In the genomic region with DNA sequence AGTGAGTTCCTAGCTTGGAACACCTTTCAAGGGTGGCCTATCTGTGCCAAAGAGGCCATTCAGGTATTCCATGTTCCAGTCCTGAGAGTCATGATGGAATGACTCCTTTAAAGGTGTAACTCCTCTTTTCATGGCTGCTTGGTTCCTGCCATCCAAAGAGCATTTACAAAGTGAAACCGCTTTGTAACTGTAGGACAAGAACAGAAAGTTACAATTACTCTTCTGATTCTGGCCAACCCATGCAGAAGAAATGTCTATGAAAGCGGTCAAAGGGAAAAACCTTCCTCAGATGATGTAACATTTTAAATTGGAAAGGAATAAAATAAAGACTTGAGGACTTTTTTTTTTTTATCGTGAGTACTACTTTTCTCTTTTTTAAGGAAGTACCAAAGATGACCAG, we compare ENCODE assay signal across 20 cellular contexts.
DNase-seq lines count a peak whose midpoint lies in the region; ATAC-seq and TF ChIP-seq lines count a peak whose summit lies in the region.
"Had no signal": no experiment of that assay in that cellular context is flagged by ENCODE, and none has a peak within 500 bp of the region (broad histone marks: within the 10 kb centered on the region; RNA-seq: fewer than 3 reads in every experiment).

No MANE protein-coding gene starts in this region.

- no peak overlapping the region for H3K27ac ChIP-seq in ACC112 (ENCODE audit: low read depth, low read length)
- H3K27ac ChIP-seq: stomach, WERI-Rb-1 had no signal

- H3K27me3 Mint-ChIP-seq in effector memory CD8-positive, alpha-beta T cell = peaks cover 62 to 66% of the 10 kb centered on the region in 2 donors

- no peak overlapping the region for H3K4me3 Mint-ChIP-seq in effector memory CD8-positive, alpha-beta T cell
- H3K4me3 Mint-ChIP-seq: activated CD8-positive, alpha-beta T cell treated with anti-CD3 and anti-CD28 coated beads for 36 hours; activated naive CD8-positive, alpha-beta T cell treated with anti-CD3 and anti-CD28 coated beads, Interleukin-2, amount 10 ng/mL, durations not matched to agents 7 days and 5 days; activated T-helper 1 cell treated with anti-CD3 and anti-CD28 coated beads, Interleukin-12 subunit alpha, Interleukin-12 subunit beta, Interleukin-2, Interleukin-4 antibody, amounts not matched to agents 30 ng/mL and 10 ng/mL and 1 ng/mL, durations not matched to agents 14 hours and 24 hours and 36 hours; CD4-positive, alpha-beta T cell; natural killer cell treated with Interleukin-12 subunit alpha and Interleukin-12 subunit beta and Interleukin-15 and Interleukin-18, amount 100 ng/mL, for 72 hours had no signal

- DNase-seq in GM19238 (ENCODE audit: insufficient read length, low spot score) = peak; percentile 6
- no peak for DNase-seq in activated CD8-positive, alpha-beta memory T cell treated with anti-CD3 and anti-CD28 coated beads, Interleukin-2, amount 50 U/mL, for 4 hours
- no peak for DNase-seq in effector memory CD8-positive, alpha-beta T cell
- DNase-seq: activated CD8-positive, alpha-beta T cell treated with anti-CD3 and anti-CD28 coated beads for 36 hours; activated naive CD8-positive, alpha-beta T cell treated with anti-CD3 and anti-CD28 coated beads, Interleukin-2, amount 10 ng/mL, durations not matched to agents 7 days and 5 days; CD4-positive, alpha-beta T cell; esophagus squamous epithelium; NCI-H2081 treated with DMSO at 0.1 percent for 48 hours; NCI-H526 treated with DMSO at 0.1 percent for 48 hours; RPMI8226; stomach; WERI-Rb-1 had no signal

- no peaks in the 10 kb centered on the region for H3K9me3 Mint-ChIP-seq in effector memory CD8-positive, alpha-beta T cell
- H3K9me3 Mint-ChIP-seq: activated CD8-positive, alpha-beta T cell treated with anti-CD3 and anti-CD28 coated beads for 36 hours; activated T-helper 1 cell treated with anti-CD3 and anti-CD28 coated beads, Interleukin-12 subunit alpha, Interleukin-12 subunit beta, Interleukin-2, Interleukin-4 antibody, amounts not matched to agents 30 ng/mL and 10 ng/mL and 1 ng/mL, durations not matched to agents 14 hours and 24 hours and 36 hours; CD4-positive, alpha-beta T cell; natural killer cell treated with Interleukin-12 subunit alpha and Interleukin-12 subunit beta and Interleukin-15 and Interleukin-18, amount 100 ng/mL, for 72 hours had no signal

- H3K4me1 ChIP-seq in ACC112 (ENCODE audit: control insufficient read depth, insufficient read depth, low read length, unreplicated experiment) = no peaks in the 10 kb centered on the region
- H3K4me1 ChIP-seq: esophagus squamous epithelium, stomach had no signal

- no peak overlapping the region for H3K27ac Mint-ChIP-seq in effector memory CD8-positive, alpha-beta T cell
- H3K27ac Mint-ChIP-seq: activated CD8-positive, alpha-beta T cell treated with anti-CD3 and anti-CD28 coated beads for 36 hours; activated naive CD8-positive, alpha-beta T cell treated with anti-CD3 and anti-CD28 coated beads, Interleukin-2, amount 10 ng/mL, durations not matched to agents 7 days and 5 days; activated T-helper 1 cell treated with anti-CD3 and anti-CD28 coated beads, Interleukin-12 subunit alpha, Interleukin-12 subunit beta, Interleukin-2, Interleukin-4 antibody, amounts not matched to agents 30 ng/mL and 10 ng/mL and 1 ng/mL, durations not matched to agents 14 hours and 24 hours and 36 hours; CD4-positive, alpha-beta T cell; natural killer cell treated with Interleukin-12 subunit alpha and Interleukin-12 subunit beta and Interleukin-15 and Interleukin-18, amount 100 ng/mL, for 72 hours had no signal

- peaks cover 44% of the 10 kb centered on the region for H3K27me3 ChIP-seq in ACC112 (ENCODE audit: insufficient read depth, low read length)
- H3K27me3 ChIP-seq: stomach had no signal

- H3K79me2 ChIP-seq in ACC112 (ENCODE audit: control insufficient read depth, insufficient read depth, low read length, unreplicated experiment) = no peaks in the 10 kb centered on the region

- H3K36me3 Mint-ChIP-seq in effector memory CD8-positive, alpha-beta T cell (ENCODE audit: insufficient read depth) = peaks cover 5% of the 10 kb centered on the region
- H3K36me3 Mint-ChIP-seq: activated naive CD8-positive, alpha-beta T cell treated with anti-CD3 and anti-CD28 coated beads, Interleukin-2, amount 10 ng/mL, durations not matched to agents 7 days and 5 days had no signal

- TF ChIP-seq CTCF in WI38 (IDR thresholded peaks at IDR 0.05; ENCODE audit: low read depth, low read length) = no peak

- ATAC-seq in HG03095 (IDR thresholded peaks at IDR 0.05; ENCODE audit: unreplicated experiment) = peak; percentile 44
- ATAC-seq in effector memory CD8-positive, alpha-beta T cell (replicated peaks) = no peak
- ATAC-seq in GM21515 (IDR thresholded peaks at IDR 0.05; ENCODE audit: unreplicated experiment) = no peak
- ATAC-seq in HG02973 (IDR thresholded peaks at IDR 0.05; ENCODE audit: unreplicated experiment) = no peak
- ATAC-seq: activated CD8-positive, alpha-beta T cell treated with anti-CD3 and anti-CD28 coated beads for 36 hours; natural killer cell treated with Interleukin-12 subunit alpha and Interleukin-12 subunit beta and Interleukin-15 and Interleukin-18, amount 100 ng/mL, for 72 hours had no signal

- no peaks in the 10 kb centered on the region for H3K4me1 Mint-ChIP-seq in effector memory CD8-positive, alpha-beta T cell (ENCODE audit: low read depth in 2 of 2)
- H3K4me1 Mint-ChIP-seq: activated naive CD8-positive, alpha-beta T cell treated with anti-CD3 and anti-CD28 coated beads, Interleukin-2, amount 10 ng/mL, durations not matched to agents 7 days and 5 days had no signal

- no peaks in the 10 kb centered on the region for H3K36me3 ChIP-seq in ACC112 (ENCODE audit: insufficient read depth, low read length)
- H3K36me3 ChIP-seq: esophagus squamous epithelium, stomach, WERI-Rb-1 had no signal

- peak overlapping the region; percentile 48 for H3K4me3 ChIP-seq in ACC112 (ENCODE audit: low read depth, low read length)
- peak overlapping the region; percentile 10 for H3K4me3 ChIP-seq in WI38 (ENCODE audit: low read depth, low read length)
- H3K4me3 ChIP-seq: esophagus squamous epithelium, lung, stomach had no signal

- peak overlapping the region; percentile 57 for H2AFZ ChIP-seq in ACC112 (ENCODE audit: low read length, unreplicated experiment)
